ENCODE assay signal across 9 cellular contexts in the genomic region with DNA sequence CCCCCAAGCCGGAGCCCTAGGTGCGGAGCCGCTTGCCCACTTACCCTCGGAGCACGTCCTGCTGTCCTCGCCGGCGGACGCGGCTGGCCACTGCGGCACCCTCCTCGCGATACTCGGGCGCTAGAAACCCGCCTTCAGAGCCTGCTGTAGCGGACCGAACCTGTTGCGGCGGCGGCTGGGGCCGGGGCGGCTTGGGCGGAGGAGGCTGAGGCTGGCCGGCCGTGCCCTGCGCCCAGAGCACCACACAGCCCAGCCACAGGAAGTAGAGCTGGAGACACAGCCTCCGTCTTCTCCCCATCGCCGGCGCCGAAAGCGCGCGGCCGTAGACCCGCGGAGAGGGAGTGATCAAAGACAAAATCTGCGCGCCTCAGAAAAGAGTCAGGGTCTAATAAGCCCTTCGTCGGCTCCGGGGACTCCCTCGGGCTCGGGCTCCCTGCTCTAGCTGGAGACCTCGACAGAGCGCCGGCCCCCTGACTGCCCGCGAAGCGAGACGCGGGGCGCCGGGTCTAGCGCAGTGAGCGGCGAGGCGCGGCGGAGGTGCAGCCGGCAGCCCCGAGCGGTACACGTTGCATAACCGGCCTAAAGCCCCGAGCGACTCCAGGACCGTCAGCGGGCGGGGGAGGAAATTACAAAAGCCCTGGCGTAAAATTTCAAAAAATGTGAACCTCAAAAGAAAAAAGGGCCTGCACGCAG. TPM values are rescaled to one million over a fixed set of nuclear protein-coding genes. Genes with fewer than 3 reads are reported as not detected.
DNase-seq lines count a peak whose midpoint lies in the region; ATAC-seq, FAIRE-seq and TF ChIP-seq lines count a peak whose summit lies in the region.
"Had no signal": no experiment of that assay in that cellular context is flagged by ENCODE, and none has a peak within 500 bp of the region (broad histone marks: within the 10 kb centered on the region; RNA-seq: fewer than 3 reads in every experiment).

No MANE protein-coding gene starts in this region.

- TF ChIP-seq CTCF in pancreas (IDR thresholded peaks at IDR 0.05) = no peak

- peak overlapping the region; percentile 10 to 51 (median 30) for H3K4me3 ChIP-seq in pancreas

- intact Hi-C loops in pancreas (cut with DNase I) = no loop called here

- peaks cover 0 to 10% (median 3%) of the 10 kb centered on the region in 3 donors for H3K4me1 ChIP-seq in pancreas

- WGBS in pancreas, 2 donors = 1% methylated on average over 72 to 73 of the region's 73 CpGs

- ATAC-seq in SK-N-SH treated with all-trans-retinoic acid at 6 μM for 48 hours (peak; percentile 48), pancreas (peak; percentile 43 to 73 (median 62)), GM21825 (IDR thresholded peaks at IDR 0.05; ENCODE audit: unreplicated experiment) (no peak)

- peaks cover 0 to 40% (median 7%) of the 10 kb centered on the region in 4 donors for H3K27me3 ChIP-seq in pancreas

- FAIRE-seq in pancreas (lab: Jason Lieb, UNC) = no peak

- no peaks in the 10 kb centered on the region for H3K36me3 ChIP-seq in pancreas

- H3K9me3 ChIP-seq in pancreas = no peaks in the 10 kb centered on the region

- DNase-seq in NCI-H2081 (lab: John Stamatoyannopoulos, UW) = peak; percentile 2 to 35
- no peak for DNase-seq in NCI-H2081 treated with DMSO at 0.1 percent for 48 hours (lab: John Stamatoyannopoulos, UW)
- peak; percentile 65 for DNase-seq in glomerular visceral epithelial cell (ENCODE audit: extremely low spot score)
- DNase-seq in pancreas = peak in 4 of 6 donors; percentile 18 to 65 (median 40)
- DNase-seq in effector CD8-positive, alpha-beta T cell (lab: John Stamatoyannopoulos, UW) = no peak
- DNase-seq in putamen (ENCODE audit: low spot score) = no peak
- DNase-seq: CD4-positive, CD25-positive, alpha-beta regulatory T cell had no signal

- H3K27ac ChIP-seq in pancreas = no peak overlapping the region

TF ChIP-seq in SK-N-SH treated with all-trans-retinoic acid at 6 μM for 48 hours, 23 proteins besides CTCF, POLR2A, EP300 and RAD21:
- TF ChIP-seq, protein P1, sequence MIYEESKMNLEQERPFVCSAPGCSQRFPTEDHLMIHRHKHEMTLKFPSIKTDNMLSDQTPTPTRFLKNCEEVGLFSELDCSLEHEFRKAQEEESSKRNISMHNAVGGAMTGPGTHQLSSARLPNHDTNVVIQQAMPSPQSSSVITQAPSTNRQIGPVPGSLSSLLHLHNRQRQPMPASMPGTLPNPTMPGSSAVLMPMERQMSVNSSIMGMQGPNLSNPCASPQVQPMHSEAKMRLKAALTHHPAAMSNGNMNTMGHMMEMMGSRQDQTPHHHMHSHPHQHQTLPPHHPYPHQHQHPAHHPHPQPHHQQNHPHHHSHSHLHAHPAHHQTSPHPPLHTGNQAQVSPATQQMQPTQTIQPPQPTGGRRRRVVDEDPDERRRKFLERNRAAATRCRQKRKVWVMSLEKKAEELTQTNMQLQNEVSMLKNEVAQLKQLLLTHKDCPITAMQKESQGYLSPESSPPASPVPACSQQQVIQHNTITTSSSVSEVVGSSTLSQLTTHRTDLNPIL (CRISPR knock-in tag; IDR thresholded peaks at IDR 0.05; ENCODE audit: low read depth) = no peak
- TF ChIP-seq ESRRG (CRISPR knock-in tag; IDR thresholded peaks at IDR 0.05) (no peak), GLIS3 (CRISPR knock-in tag; IDR thresholded peaks at IDR 0.05) (no peak)

RNA-seq across cellular contexts. Expression of a gene that starts 0.6 kb away (rescaled TPM):
- under 1 TPM in 4 of 6 donors, not detected in 2; 0.06 to 0.78 (median 0.34) TPM for total RNA-seq in pancreas
- polyA plus RNA-seq in pancreas = under 1 TPM in 1 of 2 donors, not detected in 1; 0.04 TPM
- total RNA-seq: CD4-positive, CD25-positive, alpha-beta regulatory T cell had no signal
- polyA plus RNA-seq: CD4-positive, CD25-positive, alpha-beta regulatory T cell had no signal

Comparison
In these comparisons a context has a peak if more than half of its experiments do, and no peak if none do; other contexts are left out.
1. DNase-seq: peak in NCI-H2081 (2 of 2), glomerular visceral epithelial cell (single experiment) and pancreas (4 of 6); none in NCI-H2081 treated with DMSO at 0.1 percent for 48 hours (single experiment), effector CD8-positive, alpha-beta T cell (single experiment) and putamen (single experiment).